In the genomic region with DNA sequence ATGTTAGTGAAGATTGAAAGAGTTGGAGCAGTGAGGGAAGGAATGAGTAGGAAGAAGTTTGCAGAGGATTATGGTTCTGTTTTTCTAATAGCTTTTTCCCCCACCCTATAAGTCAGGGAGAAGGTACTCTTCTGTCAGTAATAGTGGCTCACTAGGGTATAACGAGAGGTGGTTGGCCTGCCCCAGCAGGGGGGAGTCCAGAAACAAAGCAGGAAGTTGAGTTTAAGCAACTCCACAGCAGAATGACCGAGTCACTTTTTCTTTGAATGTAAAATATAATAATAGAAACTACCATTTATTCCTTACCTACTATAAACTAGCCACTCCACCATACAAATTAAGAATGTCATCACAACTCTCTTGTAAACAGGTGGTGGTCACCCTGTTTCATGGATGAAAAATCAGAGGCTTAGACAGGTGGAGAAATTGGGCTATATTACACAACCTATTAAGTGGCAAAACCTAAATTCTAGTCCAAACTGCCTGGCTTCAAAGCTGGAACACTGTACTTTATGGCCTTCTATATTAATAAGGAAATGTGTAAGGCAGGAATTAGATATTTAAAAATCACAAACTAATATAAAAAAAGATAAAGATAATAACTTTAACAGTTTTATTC, we compare ENCODE assay signal across 1 cellular context.
TF ChIP-seq lines count a peak whose summit lies in the region.

No MANE protein-coding gene starts in this region.

TF ChIP-seq in HepG2, 621 proteins besides CTCF, POLR2A, EP300 and RAD21 (continued from another document):
- TF ChIP-seq FOXK1 (CRISPR knock-in tag; IDR thresholded peaks at IDR 0.05; ENCODE audit: borderline replicate concordance, low read depth): no peak
- no peak for TF ChIP-seq CENPBD1 (CRISPR knock-in tag; IDR thresholded peaks at IDR 0.05; ENCODE audit: borderline replicate concordance, low read depth)
- TF ChIP-seq SRY (CRISPR knock-in tag; IDR thresholded peaks at IDR 0.05): no peak
- TF ChIP-seq ZC3H13 (CRISPR knock-in tag; IDR thresholded peaks at IDR 0.05): no peak
- TF ChIP-seq, protein P1, sequence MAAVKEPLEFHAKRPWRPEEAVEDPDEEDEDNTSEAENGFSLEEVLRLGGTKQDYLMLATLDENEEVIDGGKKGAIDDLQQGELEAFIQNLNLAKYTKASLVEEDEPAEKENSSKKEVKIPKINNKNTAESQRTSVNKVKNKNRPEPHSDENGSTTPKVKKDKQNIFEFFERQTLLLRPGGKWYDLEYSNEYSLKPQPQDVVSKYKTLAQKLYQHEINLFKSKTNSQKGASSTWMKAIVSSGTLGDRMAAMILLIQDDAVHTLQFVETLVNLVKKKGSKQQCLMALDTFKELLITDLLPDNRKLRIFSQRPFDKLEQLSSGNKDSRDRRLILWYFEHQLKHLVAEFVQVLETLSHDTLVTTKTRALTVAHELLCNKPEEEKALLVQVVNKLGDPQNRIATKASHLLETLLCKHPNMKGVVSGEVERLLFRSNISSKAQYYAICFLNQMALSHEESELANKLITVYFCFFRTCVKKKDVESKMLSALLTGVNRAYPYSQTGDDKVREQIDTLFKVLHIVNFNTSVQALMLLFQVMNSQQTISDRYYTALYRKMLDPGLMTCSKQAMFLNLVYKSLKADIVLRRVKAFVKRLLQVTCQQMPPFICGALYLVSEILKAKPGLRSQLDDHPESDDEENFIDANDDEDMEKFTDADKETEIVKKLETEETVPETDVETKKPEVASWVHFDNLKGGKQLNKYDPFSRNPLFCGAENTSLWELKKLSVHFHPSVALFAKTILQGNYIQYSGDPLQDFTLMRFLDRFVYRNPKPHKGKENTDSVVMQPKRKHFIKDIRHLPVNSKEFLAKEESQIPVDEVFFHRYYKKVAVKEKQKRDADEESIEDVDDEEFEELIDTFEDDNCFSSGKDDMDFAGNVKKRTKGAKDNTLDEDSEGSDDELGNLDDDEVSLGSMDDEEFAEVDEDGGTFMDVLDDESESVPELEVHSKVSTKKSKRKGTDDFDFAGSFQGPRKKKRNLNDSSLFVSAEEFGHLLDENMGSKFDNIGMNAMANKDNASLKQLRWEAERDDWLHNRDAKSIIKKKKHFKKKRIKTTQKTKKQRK (IDR thresholded peaks at IDR 0.05; ENCODE audit: low read length): no peak
- no peak for TF ChIP-seq ZNF33B (CRISPR knock-in tag; IDR thresholded peaks at IDR 0.05)
- TF ChIP-seq, protein P2, sequence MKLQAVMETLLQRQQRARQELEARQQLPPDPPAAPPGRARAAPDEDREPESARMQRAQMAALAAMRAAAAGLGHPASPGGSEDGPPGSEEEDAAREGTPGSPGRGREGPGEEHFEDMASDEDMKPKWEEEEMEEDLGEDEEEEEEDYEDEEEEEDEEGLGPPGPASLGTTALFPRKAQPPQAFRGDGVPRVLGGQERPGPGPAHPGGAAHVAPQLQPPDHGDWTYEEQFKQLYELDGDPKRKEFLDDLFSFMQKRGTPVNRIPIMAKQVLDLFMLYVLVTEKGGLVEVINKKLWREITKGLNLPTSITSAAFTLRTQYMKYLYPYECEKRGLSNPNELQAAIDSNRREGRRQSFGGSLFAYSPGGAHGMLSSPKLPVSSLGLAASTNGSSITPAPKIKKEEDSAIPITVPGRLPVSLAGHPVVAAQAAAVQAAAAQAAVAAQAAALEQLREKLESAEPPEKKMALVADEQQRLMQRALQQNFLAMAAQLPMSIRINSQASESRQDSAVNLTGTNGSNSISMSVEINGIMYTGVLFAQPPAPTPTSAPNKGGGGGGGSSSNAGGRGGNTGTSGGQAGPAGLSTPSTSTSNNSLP (IDR thresholded peaks at IDR 0.05; ENCODE audit: low read depth, low read length): no peak
- no peak for TF ChIP-seq ZNF501 (CRISPR knock-in tag; IDR thresholded peaks at IDR 0.05)
- TF ChIP-seq ZNF20 (CRISPR knock-in tag; IDR thresholded peaks at IDR 0.05): no peak
- TF ChIP-seq, protein P3, sequence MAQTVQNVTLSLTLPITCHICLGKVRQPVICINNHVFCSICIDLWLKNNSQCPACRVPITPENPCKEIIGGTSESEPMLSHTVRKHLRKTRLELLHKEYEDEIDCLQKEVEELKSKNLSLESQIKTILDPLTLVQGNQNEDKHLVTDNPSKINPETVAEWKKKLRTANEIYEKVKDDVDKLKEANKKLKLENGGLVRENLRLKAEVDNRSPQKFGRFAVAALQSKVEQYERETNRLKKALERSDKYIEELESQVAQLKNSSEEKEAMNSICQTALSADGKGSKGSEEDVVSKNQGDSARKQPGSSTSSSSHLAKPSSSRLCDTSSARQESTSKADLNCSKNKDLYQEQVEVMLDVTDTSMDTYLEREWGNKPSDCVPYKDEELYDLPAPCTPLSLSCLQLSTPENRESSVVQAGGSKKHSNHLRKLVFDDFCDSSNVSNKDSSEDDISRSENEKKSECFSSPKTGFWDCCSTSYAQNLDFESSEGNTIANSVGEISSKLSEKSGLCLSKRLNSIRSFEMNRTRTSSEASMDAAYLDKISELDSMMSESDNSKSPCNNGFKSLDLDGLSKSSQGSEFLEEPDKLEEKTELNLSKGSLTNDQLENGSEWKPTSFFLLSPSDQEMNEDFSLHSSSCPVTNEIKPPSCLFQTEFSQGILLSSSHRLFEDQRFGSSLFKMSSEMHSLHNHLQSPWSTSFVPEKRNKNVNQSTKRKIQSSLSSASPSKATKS (CRISPR knock-in tag; IDR thresholded peaks at IDR 0.05): no peak
- TF ChIP-seq MIER3 (CRISPR knock-in tag; IDR thresholded peaks at IDR 0.05; ENCODE audit: borderline replicate concordance): no peak
- TF ChIP-seq ZFY (CRISPR knock-in tag; IDR thresholded peaks at IDR 0.05): no peak
- TF ChIP-seq IKZF1 (IDR thresholded peaks at IDR 0.05): no peak
- TF ChIP-seq, protein P4, sequence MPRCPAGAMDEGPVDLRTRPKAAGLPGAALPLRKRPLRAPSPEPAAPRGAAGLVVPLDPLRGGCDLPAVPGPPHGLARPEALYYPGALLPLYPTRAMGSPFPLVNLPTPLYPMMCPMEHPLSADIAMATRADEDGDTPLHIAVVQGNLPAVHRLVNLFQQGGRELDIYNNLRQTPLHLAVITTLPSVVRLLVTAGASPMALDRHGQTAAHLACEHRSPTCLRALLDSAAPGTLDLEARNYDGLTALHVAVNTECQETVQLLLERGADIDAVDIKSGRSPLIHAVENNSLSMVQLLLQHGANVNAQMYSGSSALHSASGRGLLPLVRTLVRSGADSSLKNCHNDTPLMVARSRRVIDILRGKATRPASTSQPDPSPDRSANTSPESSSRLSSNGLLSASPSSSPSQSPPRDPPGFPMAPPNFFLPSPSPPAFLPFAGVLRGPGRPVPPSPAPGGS (CRISPR knock-in tag; IDR thresholded peaks at IDR 0.05): no peak
- TF ChIP-seq BATF2 (CRISPR knock-in tag; IDR thresholded peaks at IDR 0.05): no peak
